ENCODE assay signal across 1 cellular context in the genomic region with DNA sequence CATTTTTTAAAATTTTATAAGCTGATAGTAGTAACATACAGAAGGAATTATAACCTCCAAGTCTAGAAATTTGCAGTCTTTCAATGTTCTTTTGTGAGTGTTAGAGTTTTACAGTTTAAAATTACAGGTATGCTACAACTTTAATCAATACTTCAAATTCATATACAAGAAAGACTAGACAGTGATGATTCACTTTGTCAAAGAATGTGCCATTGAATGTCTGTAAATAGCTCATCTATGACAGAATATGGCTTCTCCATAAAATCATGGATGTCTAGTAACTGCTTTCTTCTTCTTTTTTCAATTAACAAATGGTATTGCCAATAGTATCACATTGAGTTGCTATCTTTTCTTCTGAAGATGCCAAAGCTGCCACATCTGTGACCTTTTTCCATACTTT.
TF ChIP-seq lines count a peak whose summit lies in the region.

No MANE protein-coding gene starts in this region.

TF ChIP-seq in IMR-90, 13 proteins besides CTCF, POLR2A, EP300 and RAD21 (continued from another document):
- TF ChIP-seq NFE2L2 (IDR thresholded peaks at IDR 0.05; ENCODE audit: low read depth, low read length) = no peak
- TF ChIP-seq FOS (IDR thresholded peaks at IDR 0.05; ENCODE audit: low read depth, low read length) = no peak
- no peak for TF ChIP-seq ELK1 (IDR thresholded peaks at IDR 0.05; ENCODE audit: borderline replicate concordance, low read depth, low read length)
